Comparison of ENCODE assay signal across 10 cellular contexts in genomic region chr5:151076616-151077015, GRCh38. TPM values are rescaled to one million over a fixed set of nuclear protein-coding genes. Genes with fewer than 3 reads are reported as not detected.
DNase-seq lines count a peak whose midpoint lies in the region; ATAC-seq, FAIRE-seq and TF ChIP-seq lines count a peak whose summit lies in the region.
"Had no signal": no experiment of that assay in that cellular context is flagged by ENCODE, and none has a peak within 500 bp of the region (broad histone marks: within the 10 kb centered on the region; RNA-seq: fewer than 3 reads in every experiment).

No MANE protein-coding gene starts in this region.

- peaks cover 8% of the 10 kb centered on the region for H3K36me3 Mint-ChIP-seq in activated naive CD8-positive, alpha-beta T cell
- H3K36me3 Mint-ChIP-seq in naive thymus-derived CD4-positive, alpha-beta T cell: peaks cover 0 to 56% (median 23%) of the 10 kb centered on the region in 5 donors

- no peaks in the 10 kb centered on the region for H3K27me3 Mint-ChIP-seq in activated naive CD8-positive, alpha-beta T cell
- no peaks in the 10 kb centered on the region for H3K27me3 Mint-ChIP-seq in naive thymus-derived CD4-positive, alpha-beta T cell

- no peak for TF ChIP-seq RAD21 in HepG2 (CRISPR knock-in tag; IDR thresholded peaks at IDR 0.05)

- H3K27me3 ChIP-seq in HepG2 (ENCODE audit: control insufficient read depth in 1 of 2, insufficient read depth in 2 of 2, low read length in 2 of 2): no peaks in the 10 kb centered on the region; a peak in 1 of 5 replicates
- H3K27me3 ChIP-seq in right lobe of liver: no peaks in the 10 kb centered on the region
- H3K27me3 ChIP-seq in naive thymus-derived CD4-positive, alpha-beta T cell (ENCODE audit: control insufficient read depth in 2 of 2, insufficient read depth in 2 of 2, low read length in 2 of 2): no peaks in the 10 kb centered on the region
- no peaks in the 10 kb centered on the region for H3K27me3 ChIP-seq in vagina
- H3K27me3 ChIP-seq in esophagus muscularis mucosa: no peaks in the 10 kb centered on the region
- H3K27me3 ChIP-seq in colonic mucosa: no peaks in the 10 kb centered on the region

- H3K79me2 ChIP-seq in HepG2 (ENCODE audit: insufficient read depth, low read length): peaks cover 84% of the 10 kb centered on the region

- ATAC-seq in HepG2: no peak
- no peak for ATAC-seq in right lobe of liver
- no peak for ATAC-seq in naive thymus-derived CD4-positive, alpha-beta T cell
- no peak for ATAC-seq in HG02759 (IDR thresholded peaks at IDR 0.05; ENCODE audit: unreplicated experiment)

- TF ChIP-seq EP300 in HepG2 (IDR thresholded peaks at IDR 0.05; ENCODE audit: low read depth in 2 of 2, low read length in 2 of 2) (no peak), HepG2 (CRISPR knock-in tag; IDR thresholded peaks at IDR 0.05; ENCODE audit: borderline replicate concordance) (no peak), esophagus muscularis mucosa (IDR thresholded peaks at IDR 0.05) (no peak)

- WGBS in HepG2 (ENCODE audit: low lambda C conversion rate): 95% methylated on average over 6 of the region's 6 CpGs
- 68% methylated on average over 3 of the region's 6 CpGs for WGBS in right lobe of liver (ENCODE audit: insufficient coverage, low coverage, low lambda C conversion rate, missing lambda C conversion rate)
- WGBS in esophagus muscularis mucosa: 99% methylated on average over 6 of the region's 6 CpGs

- DNase-seq in HepG2 (ENCODE audit: low spot score): no peak
- no peak for DNase-seq in right lobe of liver
- DNase-seq in naive thymus-derived CD4-positive, alpha-beta T cell: no peak
- DNase-seq in vagina (ENCODE audit: extremely low spot score in 2 of 2): no peak
- no peak for DNase-seq in esophagus muscularis mucosa (ENCODE audit: extremely low spot score)
- DNase-seq in colonic mucosa: no peak
- DNase-seq: AML-193 had no signal

- no peaks in the 10 kb centered on the region for H3K9me3 Mint-ChIP-seq in activated naive CD8-positive, alpha-beta T cell (ENCODE audit: low read depth)
- H3K9me3 Mint-ChIP-seq in naive thymus-derived CD4-positive, alpha-beta T cell: peaks cover 0 to 3% (median 0%) of the 10 kb centered on the region in 11 donors

- H3K4me3 Mint-ChIP-seq in activated naive CD8-positive, alpha-beta T cell: peak overlapping the region; percentile 96
- peak overlapping the region in 8 of 10 donors; percentile 10 to 89 (median 58) for H3K4me3 Mint-ChIP-seq in naive thymus-derived CD4-positive, alpha-beta T cell

- peak overlapping the region; percentile 26 for H3K4me2 ChIP-seq in HepG2 (ENCODE audit: low read depth, low read length)

- CTCF ChIA-PET in HepG2 (lab: Yijun Ruan, JAX; ENCODE audit: low intra/inter-chr PET ratio, low total read pairs): no interaction called here
- CTCF ChIA-PET in naive thymus-derived CD4-positive, alpha-beta T cell (lab: Charles Lee): no interaction called here

- H3K27ac ChIP-seq in HepG2 (ENCODE audit: extremely low read length, insufficient read depth, low read length) (no peak overlapping the region), right lobe of liver (peak overlapping the region in 1 of 3 donors; percentile 61), vagina (peak overlapping the region; percentile 36), esophagus muscularis mucosa (replicated peaks in 1 of 4) (no peak overlapping the region), colonic mucosa (no peak overlapping the region)
- no peak overlapping the region for H3K27ac ChIP-seq in naive thymus-derived CD4-positive, alpha-beta T cell (ENCODE audit: low read depth, low read length)

- peaks cover 50% of the 10 kb centered on the region for H3K4me1 ChIP-seq in HepG2 (ENCODE audit: insufficient read depth, low read length)
- H3K4me1 ChIP-seq in right lobe of liver: peaks cover 0 to 53% (median 29%) of the 10 kb centered on the region in 4 donors
- peaks cover 33 to 51% of the 10 kb centered on the region in 2 donors for H3K4me1 ChIP-seq in naive thymus-derived CD4-positive, alpha-beta T cell (ENCODE audit: control insufficient read depth in 2 of 2, insufficient read depth in 2 of 2, low read length in 2 of 2)
- H3K4me1 ChIP-seq in vagina: peaks cover 72% of the 10 kb centered on the region
- H3K4me1 ChIP-seq in esophagus muscularis mucosa: peaks cover 54 to 69% (median 62%) of the 10 kb centered on the region in 4 donors
- peaks cover 8% of the 10 kb centered on the region for H3K4me1 ChIP-seq in colonic mucosa

- in situ Hi-C loops in HepG2 (cut with HindIII; ENCODE audit: extremely low pct_ligation_motif_present, low pct_unique_long_range_greater_than_20kb): no loop called here

- no peak for FAIRE-seq in HepG2 (lab: Jason Lieb, UNC)

- H3K4me1 Mint-ChIP-seq in activated naive CD8-positive, alpha-beta T cell (ENCODE audit: low read depth): peaks cover 69% of the 10 kb centered on the region
- H3K4me1 Mint-ChIP-seq in naive thymus-derived CD4-positive, alpha-beta T cell: peaks cover 57 to 78% (median 69%) of the 10 kb centered on the region in 7 donors

- H3K4me3 ChIP-seq in HepG2 (replicated peaks in 1 of 3; ENCODE audit: insufficient read depth in 1 of 3, low read depth in 2 of 3, low read length in 3 of 3) (no peak overlapping the region), right lobe of liver (no peak overlapping the region), vagina (no peak overlapping the region), esophagus muscularis mucosa (no peak overlapping the region), colonic mucosa (no peak overlapping the region)
- H3K4me3 ChIP-seq in naive thymus-derived CD4-positive, alpha-beta T cell (ENCODE audit: low read length): no peak overlapping the region
- H3K4me3 ChIP-seq: skin epidermis had no signal

- no peak overlapping the region for H3K9ac ChIP-seq in HepG2 (ENCODE audit: insufficient read depth, low read depth, low read length)
- H3K9ac ChIP-seq in colonic mucosa (ENCODE audit: low read depth in 2 of 2, low read length in 2 of 2): no peak overlapping the region

- intact Hi-C loops in HepG2 (cut with micrococcal nuclease; ENCODE audit: unreplicated experiment): no loop called here
- intact Hi-C loops in right lobe of liver (cut with DNase I): no loop called here
- intact Hi-C loops in naive thymus-derived CD4-positive, alpha-beta T cell (cut with micrococcal nuclease): no loop called here
- intact Hi-C loops in vagina (cut with DNase I): no loop called here
- intact Hi-C loops in esophagus muscularis mucosa (cut with DNase I): no loop called here
- intact Hi-C loops in colonic mucosa (cut with DNase I): no loop called here

- peaks cover 5 to 19% of the 10 kb centered on the region in 2 experiments; a peak in 4 of 5 replicates for H3K36me3 ChIP-seq in HepG2 (replicated peaks in 1 of 2; ENCODE audit: control insufficient read depth in 1 of 2, insufficient read depth in 2 of 2, low read length in 2 of 2)
- no peaks in the 10 kb centered on the region for H3K36me3 ChIP-seq in right lobe of liver
- peaks cover 0 to 15% (median 0%) of the 10 kb centered on the region in 3 experiments for H3K36me3 ChIP-seq in naive thymus-derived CD4-positive, alpha-beta T cell (ENCODE audit: control insufficient read depth in 2 of 3, insufficient read depth in 3 of 3, low read length in 3 of 3)
- no peaks in the 10 kb centered on the region for H3K36me3 ChIP-seq in vagina
- peaks cover 0 to 7% (median 0%) of the 10 kb centered on the region in 4 donors for H3K36me3 ChIP-seq in esophagus muscularis mucosa
- H3K36me3 ChIP-seq in colonic mucosa: no peaks in the 10 kb centered on the region

- H4K20me1 ChIP-seq in HepG2 (ENCODE audit: insufficient read depth, low read length): peaks cover 43% of the 10 kb centered on the region

- peak overlapping the region; percentile 95 for H3K27ac Mint-ChIP-seq in activated naive CD8-positive, alpha-beta T cell
- H3K27ac Mint-ChIP-seq in naive thymus-derived CD4-positive, alpha-beta T cell: peak overlapping the region in 5 of 9 donors; percentile 14 to 83 (median 41)

- BruUV-seq in HepG2 (replicated peaks; lab: Mats Ljungman, UMichigan): no TSS peak

- POLR2A ChIA-PET in HepG2 (lab: Yijun Ruan, JAX): no interaction called here
- POLR2A ChIA-PET in naive thymus-derived CD4-positive, alpha-beta T cell (lab: Charles Lee): no interaction called here

- H2AFZ ChIP-seq in HepG2 (ENCODE audit: low read length): no peak overlapping the region

- H3K9me3 ChIP-seq in HepG2 (ENCODE audit: low read length) (no peaks in the 10 kb centered on the region), right lobe of liver (no peaks in the 10 kb centered on the region), vagina (no peaks in the 10 kb centered on the region), esophagus muscularis mucosa (no peaks in the 10 kb centered on the region), colonic mucosa (no peaks in the 10 kb centered on the region)
- no peaks in the 10 kb centered on the region for H3K9me3 ChIP-seq in naive thymus-derived CD4-positive, alpha-beta T cell (ENCODE audit: control insufficient read depth in 2 of 3, low read length in 3 of 3)

- TF ChIP-seq CTCF in HepG2 (CRISPR knock-in tag; IDR thresholded peaks at IDR 0.05) (no peak), right lobe of liver (IDR thresholded peaks at IDR 0.05) (no peak), vagina (IDR thresholded peaks at IDR 0.05) (no peak), esophagus muscularis mucosa (IDR thresholded peaks at IDR 0.05) (no peak), colonic mucosa (IDR thresholded peaks at IDR 0.05) (no peak)

- no peak for TF ChIP-seq POLR2A in HepG2 (IDR thresholded peaks at IDR 0.05; ENCODE audit: insufficient read depth in 1 of 2, low read depth in 2 of 2, low read length in 2 of 2)
- no peak for TF ChIP-seq POLR2A in right lobe of liver (IDR thresholded peaks at IDR 0.05)
- TF ChIP-seq POLR2A in vagina (IDR thresholded peaks at IDR 0.05): no peak
- no peak for TF ChIP-seq POLR2A in esophagus muscularis mucosa (IDR thresholded peaks at IDR 0.05; ENCODE audit: low read depth)

RNA-seq across cellular contexts. Expression of gene TNIP1, which starts 4.2 kb away (rescaled TPM):
- total RNA-seq in HepG2 (2016; rRNA removed; fragmentation: Illumina TruSeq; extraction: Trizol): 26.2 and 29.8 TPM in 2 replicates
- 11.3 and 13.0 TPM in 2 replicates for total RNA-seq in HepG2 (2016; cell fraction: cytosol; rRNA removed; fragmentation: Illumina TruSeq; extraction: Trizol; ENCODE audit: low read depth)
- 22.8 and 24.5 TPM in 2 replicates for total RNA-seq in HepG2 (2016; cell fraction: insoluble cytoplasmic fraction; rRNA removed; fragmentation: Illumina TruSeq; extraction: Trizol)
- total RNA-seq in HepG2 (2016; cell fraction: membrane; rRNA removed; fragmentation: Illumina TruSeq; extraction: Trizol): 28.9 and 33.7 TPM in 2 replicates
- total RNA-seq in HepG2 (2016; cell fraction: nucleus; rRNA removed; fragmentation: Illumina TruSeq; extraction: Trizol): 16.2 and 22.2 TPM in 2 replicates
- 45.9 and 48.7 TPM in 2 replicates for polyA plus RNA-seq in HepG2 (2011; rRNA removed)
- 40.8 and 45.3 TPM in 2 replicates for polyA plus RNA-seq in HepG2 (2011; cell fraction: cytosol; rRNA removed)
- 57.3 and 59.8 TPM in 2 replicates for polyA plus RNA-seq in HepG2 (2011; cell fraction: nucleus; rRNA removed)
- polyA plus RNA-seq in HepG2 (2012): 52.5 and 57.8 TPM in 2 replicates
- 16.8 and 17.8 TPM in 2 replicates for polyA plus RNA-seq in HepG2 (2016; cell fraction: cytosol; fragmentation: Illumina TruSeq; extraction: Trizol; ENCODE audit: low read depth)
- polyA plus RNA-seq in HepG2 (2016; cell fraction: insoluble cytoplasmic fraction; fragmentation: Illumina TruSeq; extraction: Trizol; ENCODE audit: low read depth): 26.4 and 35.7 TPM in 2 replicates
- 31.5 and 33.1 TPM in 2 replicates for polyA plus RNA-seq in HepG2 (2016; cell fraction: membrane; fragmentation: Illumina TruSeq; extraction: Trizol; ENCODE audit: low read depth)
- polyA plus RNA-seq in HepG2 (2016; cell fraction: nucleus; fragmentation: Illumina TruSeq; extraction: Trizol; ENCODE audit: insufficient read depth, low read depth): 29.8 and 34.0 TPM in 2 replicates
- 45.2 and 73.0 TPM in 2 replicates for polyA minus RNA-seq in HepG2 (2011; rRNA and poly(A)+ RNA removed; ENCODE audit: low replicate concordance)
- 45.8 and 51.1 TPM in 2 replicates for polyA minus RNA-seq in HepG2 (2011; cell fraction: cytosol; rRNA and poly(A)+ RNA removed)
- polyA minus RNA-seq in HepG2 (2011; cell fraction: nucleus; rRNA and poly(A)+ RNA removed): 50.0 and 60.3 TPM in 2 replicates
- total RNA-seq in right lobe of liver: 100 to 1,000 TPM in 1 of 6 experiments, 10 to 100 TPM in 5; 70.1 to 155 (median 79.1) TPM
- total RNA-seq in naive thymus-derived CD4-positive, alpha-beta T cell: 100 to 1,000 TPM; 124 to 234 (median 131) TPM
- polyA plus RNA-seq in naive thymus-derived CD4-positive, alpha-beta T cell: 10 to 100 TPM; 28.9 to 45.2 TPM
- 92.6 TPM for total RNA-seq in vagina
- 100 to 1,000 TPM in 3 of 4 donors, 10 to 100 TPM in 1; 91.4 to 136 (median 114) TPM for total RNA-seq in esophagus muscularis mucosa
- total RNA-seq in colonic mucosa: 100 to 1,000 TPM; 153 to 220 TPM

RNA-seq across cellular contexts. Expression of gene GPX3, which starts 56.2 kb away (rescaled TPM):
- total RNA-seq in HepG2 (2016; rRNA removed; fragmentation: Illumina TruSeq; extraction: Trizol): 31.9 and 33.8 TPM in 2 replicates
- total RNA-seq in HepG2 (2016; cell fraction: cytosol; rRNA removed; fragmentation: Illumina TruSeq; extraction: Trizol; ENCODE audit: low read depth): 15.0 and 22.4 TPM in 2 replicates
- total RNA-seq in HepG2 (2016; cell fraction: insoluble cytoplasmic fraction; rRNA removed; fragmentation: Illumina TruSeq; extraction: Trizol): 27.5 and 35.1 TPM in 2 replicates
- 43.3 and 53.5 TPM in 2 replicates for total RNA-seq in HepG2 (2016; cell fraction: membrane; rRNA removed; fragmentation: Illumina TruSeq; extraction: Trizol)
- total RNA-seq in HepG2 (2016; cell fraction: nucleus; rRNA removed; fragmentation: Illumina TruSeq; extraction: Trizol): 37.4 and 44.4 TPM in 2 replicates
- 1,506 and 1,892 TPM in 2 replicates for polyA plus RNA-seq in HepG2 (2011; rRNA removed)
- 1,827 and 1,911 TPM in 2 replicates for polyA plus RNA-seq in HepG2 (2011; cell fraction: cytosol; rRNA removed)
- 579 and 581 TPM in 2 replicates for polyA plus RNA-seq in HepG2 (2011; cell fraction: nucleus; rRNA removed)
- 440 and 606 TPM in 2 replicates for polyA plus RNA-seq in HepG2 (2012)
- polyA plus RNA-seq in HepG2 (2016; cell fraction: cytosol; fragmentation: Illumina TruSeq; extraction: Trizol; ENCODE audit: low read depth): 58.7 and 88.7 TPM in 2 replicates
- polyA plus RNA-seq in HepG2 (2016; cell fraction: insoluble cytoplasmic fraction; fragmentation: Illumina TruSeq; extraction: Trizol; ENCODE audit: low read depth): 65.0 and 89.5 TPM in 2 replicates
- 111 and 130 TPM in 2 replicates for polyA plus RNA-seq in HepG2 (2016; cell fraction: membrane; fragmentation: Illumina TruSeq; extraction: Trizol; ENCODE audit: low read depth)
- polyA plus RNA-seq in HepG2 (2016; cell fraction: nucleus; fragmentation: Illumina TruSeq; extraction: Trizol; ENCODE audit: insufficient read depth, low read depth): 94.5 and 99.0 TPM in 2 replicates
- 1.3 and 2,208 TPM in 2 replicates for polyA minus RNA-seq in HepG2 (2011; rRNA and poly(A)+ RNA removed; ENCODE audit: low replicate concordance)
- polyA minus RNA-seq in HepG2 (2011; cell fraction: cytosol; rRNA and poly(A)+ RNA removed): 329 and 350 TPM in 2 replicates
- 159 and 243 TPM in 2 replicates for polyA minus RNA-seq in HepG2 (2011; cell fraction: nucleus; rRNA and poly(A)+ RNA removed)
- 100 to 1,000 TPM; 192 to 869 (median 343) TPM for total RNA-seq in right lobe of liver
- 1 to 10 TPM in 1 of 5 experiments, under 1 TPM in 1, not detected in 3; 0.98 to 1.1 TPM for total RNA-seq in naive thymus-derived CD4-positive, alpha-beta T cell
- polyA plus RNA-seq in naive thymus-derived CD4-positive, alpha-beta T cell: 1 to 10 TPM in 1 of 2 donors, not detected in 1; 1.2 TPM
- total RNA-seq in vagina: 3,069 TPM
- 1,000 to 10,000 TPM; 1,165 to 3,724 (median 1,939) TPM for total RNA-seq in esophagus muscularis mucosa
- total RNA-seq in colonic mucosa: 10 to 100 TPM; 30.2 to 60.5 TPM

Comparison
In these comparisons a context has a peak if more than half of its experiments do, and no peak if none do; other contexts are left out.
1. RNA of gene GPX3, which starts 56.2 kb away (total RNA-seq): 3,069 TPM in vagina (single experiment), 1,165 to 3,724 TPM in esophagus muscularis mucosa, 192 to 869 TPM in right lobe of liver, 30.2 to 60.5 TPM in colonic mucosa and 15.0 to 53.5 TPM in HepG2; 0.98 to 1.1 TPM in naive thymus-derived CD4-positive, alpha-beta T cell; every median in the first group is over 4 times any median in the second.